In genomic region chr22:46029574-46030200, GRCh38 we compare ENCODE assay signal across 29 cellular contexts. TPM values are rescaled to one million over a fixed set of nuclear protein-coding genes. Genes with fewer than 3 reads are reported as not detected.
DNase-seq lines count a peak whose midpoint lies in the region; ATAC-seq and TF ChIP-seq lines count a peak whose summit lies in the region.
"Had no signal": no experiment of that assay in that cellular context is flagged by ENCODE, and none has a peak within 500 bp of the region (broad histone marks: within the 10 kb centered on the region; RNA-seq: fewer than 3 reads in every experiment).

No MANE protein-coding gene starts in this region.

- H3K27me3 ChIP-seq in lower lobe of right lung (ENCODE audit: low read depth), result no peaks in the 10 kb centered on the region
- H3K27me3 ChIP-seq: thyroid gland had no signal

- in situ Hi-C loops in KBM-7 (cut with MboI; ENCODE audit: low pct_unique_long_range_greater_than_20kb, low sequenced_read_pairs), result no loop called here

- peak overlapping the region; percentile 51 for H3K27ac Mint-ChIP-seq in activated naive CD4-positive, alpha-beta T cell treated with anti-CD3 and anti-CD28 coated beads for 36 hours
- H3K27ac Mint-ChIP-seq in type B pancreatic cell, result no peak overlapping the region
- H3K27ac Mint-ChIP-seq: activated CD8-positive, alpha-beta T cell treated with anti-CD3 and anti-CD28 coated beads, Interleukin-2, amount 10 ng/mL, durations not matched to agents 7 days and 5 days; activated naive CD4-positive, alpha-beta T cell treated with anti-CD3 and anti-CD28 coated beads, Interleukin-2, amount 50 U/mL, for 72 hours; activated T-cell treated with anti-CD3 and anti-CD28 coated beads, Interleukin-2, amount 50 U/mL, for 24 hours; naive B cell had no signal

- no peak for DNase-seq in activated naive CD4-positive, alpha-beta T cell treated with anti-CD3 and anti-CD28 coated beads for 36 hours
- DNase-seq in activated naive CD4-positive, alpha-beta T cell treated with anti-CD3 and anti-CD28 coated beads, Interleukin-2, amount 50 U/mL, for 16 hours, result no peak
- peak; percentile 64 for DNase-seq in coronary artery (ENCODE audit: low spot score)
- peak; percentile 12 for DNase-seq in lower lobe of right lung
- DNase-seq in type B pancreatic cell (ENCODE audit: extremely low spot score, unreplicated experiment), result no peak
- no peak for DNase-seq in NCI-H510A (lab: John Stamatoyannopoulos, UW)
- no peak for DNase-seq in KBM-7
- DNase-seq in DMS 273 (lab: John Stamatoyannopoulos, UW; ENCODE audit: unreplicated experiment), result no peak
- DNase-seq: ACHN; activated CD4-positive, CD25-positive, alpha-beta regulatory T cell treated with anti-CD3 and anti-CD28 coated beads, Interleukin-2, amount 50 U/mL, for 72 hours; activated CD8-positive, alpha-beta T cell treated with anti-CD3 and anti-CD28 coated beads, Interleukin-2, amount 10 ng/mL, durations not matched to agents 7 days and 5 days; activated T-cell treated with anti-CD3 and anti-CD28 coated beads, Interleukin-2, amount 50 U/mL, for 24 hours; DMS79; foreskin fibroblast; MV-4-11; naive B cell; NCI-H524 treated with DMSO at 0.1 percent for 48 hours; NK-92 treated with Interleukin-12 subunit alpha and Interleukin-12 subunit beta, amount 100 ng/mL, for 24 hours; PC-9; stimulated activated CD4-positive, alpha-beta T cell treated with anti-CD3 and anti-CD28 coated beads, Interleukin-15, amount 100 ng/mL, for 24 hours; stimulated activated naive CD8-positive, alpha-beta T cell treated with anti-CD3 and anti-CD28 coated beads, Interleukin-15, Interleukin-2, amounts not matched to agents 100 U/mL and 50 U/mL, for 24 hours; T-helper 1 cell; thyroid gland had no signal

- H3K9me3 ChIP-seq in lower lobe of right lung, result no peaks in the 10 kb centered on the region
- H3K9me3 ChIP-seq: BLaER1, SJCRH30, thyroid gland had no signal

- H3K4me3 Mint-ChIP-seq in activated naive CD4-positive, alpha-beta T cell treated with anti-CD3 and anti-CD28 coated beads for 36 hours, result no peak overlapping the region
- peak overlapping the region; percentile 6 for H3K4me3 Mint-ChIP-seq in type B pancreatic cell
- H3K4me3 Mint-ChIP-seq: activated CD8-positive, alpha-beta T cell treated with anti-CD3 and anti-CD28 coated beads, Interleukin-2, amount 10 ng/mL, durations not matched to agents 7 days and 5 days; activated T-cell treated with anti-CD3 and anti-CD28 coated beads, Interleukin-2, amount 50 U/mL, for 24 hours; central memory CD8-positive, alpha-beta T cell had no signal

- H3K4me1 ChIP-seq in lower lobe of right lung, result peaks cover 16% of the 10 kb centered on the region
- H3K4me1 ChIP-seq: BLaER1 had no signal

- no peaks in the 10 kb centered on the region for H3K36me3 Mint-ChIP-seq in activated naive CD4-positive, alpha-beta T cell treated with anti-CD3 and anti-CD28 coated beads for 36 hours (ENCODE audit: low read depth)
- no peaks in the 10 kb centered on the region for H3K36me3 Mint-ChIP-seq in type B pancreatic cell
- H3K36me3 Mint-ChIP-seq: activated naive CD4-positive, alpha-beta T cell treated with anti-CD3 and anti-CD28 coated beads, Interleukin-2, amount 50 U/mL, for 72 hours had no signal

- peaks cover 8% of the 10 kb centered on the region for H3K4me1 Mint-ChIP-seq in activated naive CD4-positive, alpha-beta T cell treated with anti-CD3 and anti-CD28 coated beads for 36 hours (ENCODE audit: low read depth)
- H3K4me1 Mint-ChIP-seq in type B pancreatic cell (ENCODE audit: unreplicated experiment), result peaks cover 6% of the 10 kb centered on the region

- H3K27me3 Mint-ChIP-seq in activated naive CD4-positive, alpha-beta T cell treated with anti-CD3 and anti-CD28 coated beads for 36 hours (ENCODE audit: low read depth), result peaks cover 28% of the 10 kb centered on the region
- H3K27me3 Mint-ChIP-seq in type B pancreatic cell, result peaks cover 36% of the 10 kb centered on the region

- H3K27ac ChIP-seq in coronary artery, result no peak overlapping the region
- no peak overlapping the region for H3K27ac ChIP-seq in lower lobe of right lung
- H3K27ac ChIP-seq: BLaER1, PC-9, SJCRH30, thyroid gland had no signal

- no peaks in the 10 kb centered on the region for H3K9me3 Mint-ChIP-seq in activated naive CD4-positive, alpha-beta T cell treated with anti-CD3 and anti-CD28 coated beads for 36 hours
- no peaks in the 10 kb centered on the region for H3K9me3 Mint-ChIP-seq in type B pancreatic cell
- H3K9me3 Mint-ChIP-seq: activated naive CD4-positive, alpha-beta T cell treated with anti-CD3 and anti-CD28 coated beads, Interleukin-2, amount 50 U/mL, for 72 hours; activated T-cell treated with anti-CD3 and anti-CD28 coated beads, Interleukin-2, amount 50 U/mL, for 24 hours; central memory CD8-positive, alpha-beta T cell; naive B cell had no signal

- no peak overlapping the region for H3K4me3 ChIP-seq in coronary artery
- no peak overlapping the region for H3K4me3 ChIP-seq in lower lobe of right lung
- H3K4me3 ChIP-seq: BLaER1, PC-9, SJCRH30, thyroid gland had no signal

- ATAC-seq in lower lobe of right lung, result no peak
- ATAC-seq: activated CD8-positive, alpha-beta T cell treated with anti-CD3 and anti-CD28 coated beads, Interleukin-2, amount 10 ng/mL, durations not matched to agents 7 days and 5 days; activated naive CD4-positive, alpha-beta T cell treated with anti-CD3 and anti-CD28 coated beads, Interleukin-2, amount 50 U/mL, for 72 hours; left colon; stimulated activated naive CD8-positive, alpha-beta T cell treated with anti-CD3 and anti-CD28 coated beads, Interleukin-15, Interleukin-2, amounts not matched to agents 100 U/mL and 50 U/mL, for 24 hours had no signal

- intact Hi-C loops in activated naive CD4-positive, alpha-beta T cell treated with anti-CD3 and anti-CD28 coated beads for 36 hours (cut with micrococcal nuclease), result no loop called here
- intact Hi-C loops in lower lobe of right lung (cut with DNase I), result no loop called here

- H3K36me3 ChIP-seq in lower lobe of right lung, result no peaks in the 10 kb centered on the region
- H3K36me3 ChIP-seq: BLaER1, SJCRH30, thyroid gland had no signal

- CTCF ChIA-PET in activated naive CD4-positive, alpha-beta T cell treated with anti-CD3 and anti-CD28 coated beads for 36 hours (lab: Charles Lee), result interaction anchor here (1.3 kb wide), 1 partner anchor 35 kb away, joined by 3 read pairs; no protein-coding TSS in a partner anchor

- TF ChIP-seq CTCF in coronary artery (IDR thresholded peaks at IDR 0.05) (no peak), lower lobe of right lung (IDR thresholded peaks at IDR 0.05) (no peak), type B pancreatic cell (conservative IDR thresholded peaks at IDR 0.05) (no peak)

RNA-seq across cellular contexts. Expression of gene WNT7B, which starts 52.7 kb away (rescaled TPM):
- not detected for total RNA-seq in activated naive CD4-positive, alpha-beta T cell treated with anti-CD3 and anti-CD28 coated beads for 36 hours
- total RNA-seq in lower lobe of right lung, result 6.3 TPM
- total RNA-seq in type B pancreatic cell (ENCODE audit: low replicate concordance), result 14.8 and 16.4 TPM in 2 replicates
- total RNA-seq: activated CD8-positive, alpha-beta T cell treated with anti-CD3 and anti-CD28 coated beads, Interleukin-2, amount 10 ng/mL, durations not matched to agents 7 days and 5 days; aorta; left colon; SJCRH30 had no signal

Comparison
In these comparisons a context has a peak if more than half of its experiments do, and no peak if none do; other contexts are left out.
1. DNase-seq: peak in coronary artery (single experiment) and lower lobe of right lung (single experiment); none in activated naive CD4-positive, alpha-beta T cell treated with anti-CD3 and anti-CD28 coated beads for 36 hours (single experiment), activated naive CD4-positive, alpha-beta T cell treated with anti-CD3 and anti-CD28 coated beads, Interleukin-2, amount 50 U/mL, for 16 hours (single experiment), type B pancreatic cell (single experiment), NCI-H510A (single experiment), KBM-7 (single experiment) and DMS 273 (single experiment).